ENCODE assay signal across 18 cellular contexts in genomic region chr7:36712015-36712414, GRCh38.
"Had no signal": no experiment of that assay in that cellular context is flagged by ENCODE, and none has a peak within 500 bp of the region (broad histone marks: within the 10 kb centered on the region; RNA-seq: fewer than 3 reads in every experiment).

No MANE protein-coding gene starts in this region.

- FAIRE-seq: kidney had no signal

- H3K27ac ChIP-seq: adrenal gland, epithelial cell of prostate, gastrocnemius medialis, heart right ventricle, neural progenitor cell, ovary, testis, uterus had no signal

- H3K4me2 ChIP-seq: neural progenitor cell had no signal

- H3K4me1 ChIP-seq: adrenal gland, gastrocnemius medialis, neural progenitor cell, testis, uterus had no signal

- H3K27ac Mint-ChIP-seq: activated CD4-positive, alpha-beta memory T cell treated with anti-CD3 and anti-CD28 coated beads, Interleukin-2, amount 10 ng/mL, durations not matched to agents 7 days and 5 days; brain had no signal

- H2AFZ ChIP-seq: neural progenitor cell had no signal

- H3K9me3 ChIP-seq: adrenal gland, gastrocnemius medialis, ovary, testis, uterus had no signal

- H3K36me3 Mint-ChIP-seq: brain, neural progenitor cell had no signal

- H3K9ac ChIP-seq: neural progenitor cell had no signal

- H3K27me3 Mint-ChIP-seq: activated CD4-positive, alpha-beta memory T cell treated with anti-CD3 and anti-CD28 coated beads, Interleukin-2, amount 10 ng/mL, durations not matched to agents 7 days and 5 days; brain; T-cell had no signal

- H3K4me3 Mint-ChIP-seq: activated CD4-positive, alpha-beta memory T cell treated with anti-CD3 and anti-CD28 coated beads, Interleukin-2, amount 10 ng/mL, durations not matched to agents 7 days and 5 days; brain; neural progenitor cell had no signal

- H3K4me1 Mint-ChIP-seq: neural progenitor cell had no signal

- H3K4me3 ChIP-seq: adrenal gland, gastrocnemius medialis, heart right ventricle, neural progenitor cell, ovary, testis, uterus had no signal

- H3K27me3 ChIP-seq: adrenal gland, gastrocnemius medialis, heart right ventricle, neural progenitor cell, ovary, testis, uterus had no signal

- H3K36me3 ChIP-seq: adrenal gland, gastrocnemius medialis, heart right ventricle, neural progenitor cell, ovary, uterus had no signal

- DNase-seq: activated CD4-positive, alpha-beta memory T cell treated with anti-CD3 and anti-CD28 coated beads, Interleukin-2, amount 10 ng/mL, durations not matched to agents 7 days and 5 days; activated CD4-positive, alpha-beta T cell treated with anti-CD3 and anti-CD28 coated beads for 1 hour; activated naive CD4-positive, alpha-beta T cell; adrenal gland; effector memory CD4-positive, alpha-beta T cell; gastrocnemius medialis; heart right ventricle; kidney; ovary; stimulated activated CD4-positive, alpha-beta T cell treated with anti-CD3 and anti-CD28 coated beads, Interleukin-12 subunit alpha, Interleukin-12 subunit beta, amount 100 ng/mL, for 4 hours; stimulated activated naive CD4-positive, alpha-beta T cell treated with Interleukin-2 at 50 U/mL for 16 hours; T-cell; T1000; testis; uterus had no signal
